16 cellular contexts compared by ENCODE assay signal in the genomic region with DNA sequence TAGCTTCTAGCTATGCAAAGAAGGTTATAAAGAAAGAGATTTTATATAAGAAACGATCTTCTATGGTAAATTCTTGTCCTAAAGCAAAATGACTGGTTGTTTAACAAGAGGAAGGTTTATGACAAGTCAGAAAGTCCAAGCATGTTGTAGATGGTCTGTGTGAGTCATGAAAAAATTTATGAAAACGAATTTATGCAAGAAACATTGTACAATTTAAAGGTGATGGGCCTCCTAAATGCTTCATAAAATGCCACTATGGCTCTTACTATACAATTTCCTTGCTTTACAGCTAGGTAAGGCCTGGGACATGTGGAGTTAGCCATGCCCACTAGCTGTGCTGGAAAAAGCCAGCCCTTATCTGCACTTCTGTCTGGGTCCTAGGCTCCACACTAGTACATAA.
DNase-seq lines count a peak whose midpoint lies in the region; ATAC-seq and TF ChIP-seq lines count a peak whose summit lies in the region.
"Had no signal": no experiment of that assay in that cellular context is flagged by ENCODE, and none has a peak within 500 bp of the region (broad histone marks: within the 10 kb centered on the region; RNA-seq: fewer than 3 reads in every experiment).

No MANE protein-coding gene starts in this region.

- peaks cover 11% of the 10 kb centered on the region for H3K9me3 Mint-ChIP-seq in activated T-helper 17 cell treated with anti-CD3 and anti-CD28 coated beads, Interleukin-2, amount 50 U/mL, for 72 hours
- peaks cover 18% of the 10 kb centered on the region for H3K9me3 Mint-ChIP-seq in activated CD4-positive, alpha-beta T cell treated with anti-CD3 and anti-CD28 coated beads, Interleukin-2, amount 10 ng/mL, durations not matched to agents 7 days and 5 days

- no peak overlapping the region for H3K4me3 Mint-ChIP-seq in activated T-helper 17 cell treated with anti-CD3 and anti-CD28 coated beads, Interleukin-2, amount 50 U/mL, for 72 hours
- no peak overlapping the region for H3K4me3 Mint-ChIP-seq in activated CD4-positive, alpha-beta T cell treated with anti-CD3 and anti-CD28 coated beads, Interleukin-2, amount 10 ng/mL, durations not matched to agents 7 days and 5 days
- H3K4me3 Mint-ChIP-seq: B cell; CD4-positive, alpha-beta memory T cell; HFFc6 had no signal

- in situ Hi-C loops in astrocyte of the spinal cord (cut with HindIII; ENCODE audit: low sequenced_read_pairs), result no loop called here

- DNase-seq in NCI-H82 (lab: John Stamatoyannopoulos, UW), result peak; percentile 6
- no peak for DNase-seq in NCI-H82 treated with DMSO at 0.1 percent for 48 hours (lab: John Stamatoyannopoulos, UW; ENCODE audit: unreplicated experiment)
- DNase-seq in M059J (ENCODE audit: low read depth), result peak; percentile 15
- DNase-seq in astrocyte of the spinal cord (ENCODE audit: low read depth, low spot score), result peak; percentile 2
- DNase-seq in activated CD4-positive, alpha-beta T cell treated with anti-CD3 and anti-CD28 coated beads, Interleukin-2, amount 10 ng/mL, durations not matched to agents 7 days and 5 days, result no peak
- DNase-seq in activated gamma-delta T cell (lab: John Stamatoyannopoulos, UW), result no peak
- DNase-seq: 8988T; C1 segment of cervical spinal cord; CD4-positive, alpha-beta memory T cell; DND-41; GDM1; HFFc6; IMR-90 had no signal

- POLR2A ChIA-PET in activated CD4-positive, alpha-beta T cell treated with anti-CD3 and anti-CD28 coated beads, Interleukin-2, amount 10 ng/mL, durations not matched to agents 7 days and 5 days (lab: Charles Lee), result no interaction called here

- H3K4me1 Mint-ChIP-seq in activated T-helper 17 cell treated with anti-CD3 and anti-CD28 coated beads, Interleukin-2, amount 50 U/mL, for 72 hours, result no peaks in the 10 kb centered on the region
- H3K4me1 Mint-ChIP-seq in activated CD4-positive, alpha-beta T cell treated with anti-CD3 and anti-CD28 coated beads, Interleukin-2, amount 10 ng/mL, durations not matched to agents 7 days and 5 days, result no peaks in the 10 kb centered on the region
- H3K4me1 Mint-ChIP-seq: B cell; CD4-positive, alpha-beta memory T cell had no signal

- CTCF ChIA-PET in activated CD4-positive, alpha-beta T cell treated with anti-CD3 and anti-CD28 coated beads, Interleukin-2, amount 10 ng/mL, durations not matched to agents 7 days and 5 days (lab: Charles Lee), result interaction anchor here (0.6 kb wide), 1 partner anchor 96 kb away, joined by 3 read pairs; no protein-coding TSS in a partner anchor

- peaks cover 2% of the 10 kb centered on the region for H3K27me3 Mint-ChIP-seq in activated T-helper 17 cell treated with anti-CD3 and anti-CD28 coated beads, Interleukin-2, amount 50 U/mL, for 72 hours
- no peaks in the 10 kb centered on the region for H3K27me3 Mint-ChIP-seq in activated CD4-positive, alpha-beta T cell treated with anti-CD3 and anti-CD28 coated beads, Interleukin-2, amount 10 ng/mL, durations not matched to agents 7 days and 5 days
- H3K27me3 Mint-ChIP-seq: B cell; CD4-positive, alpha-beta memory T cell had no signal

- ATAC-seq in activated T-helper 17 cell treated with anti-CD3 and anti-CD28 coated beads, Interleukin-2, amount 50 U/mL, for 72 hours (replicated peaks), result no peak

- no peak for TF ChIP-seq CTCF in astrocyte of the spinal cord (IDR thresholded peaks at IDR 0.05; ENCODE audit: low read depth, low read length)

- no peaks in the 10 kb centered on the region for H3K36me3 Mint-ChIP-seq in activated T-helper 17 cell treated with anti-CD3 and anti-CD28 coated beads, Interleukin-2, amount 50 U/mL, for 72 hours (ENCODE audit: low read depth)
- H3K36me3 Mint-ChIP-seq in activated CD4-positive, alpha-beta T cell treated with anti-CD3 and anti-CD28 coated beads, Interleukin-2, amount 10 ng/mL, durations not matched to agents 7 days and 5 days (ENCODE audit: low read depth), result no peaks in the 10 kb centered on the region
- H3K36me3 Mint-ChIP-seq: CD4-positive, alpha-beta memory T cell had no signal

- H3K27ac Mint-ChIP-seq in activated T-helper 17 cell treated with anti-CD3 and anti-CD28 coated beads, Interleukin-2, amount 50 U/mL, for 72 hours, result no peak overlapping the region
- no peak overlapping the region for H3K27ac Mint-ChIP-seq in activated CD4-positive, alpha-beta T cell treated with anti-CD3 and anti-CD28 coated beads, Interleukin-2, amount 10 ng/mL, durations not matched to agents 7 days and 5 days
- H3K27ac Mint-ChIP-seq: B cell; CD4-positive, alpha-beta memory T cell; HFFc6 had no signal

- no peak overlapping the region for H3K4me3 ChIP-seq in astrocyte of the spinal cord (ENCODE audit: low read depth, low read length)
- H3K4me3 ChIP-seq: HAP-1 had no signal

Comparison
In these comparisons a context has a peak if more than half of its experiments do, and no peak if none do; other contexts are left out.
1. DNase-seq: peak in NCI-H82 (single experiment), M059J (single experiment) and astrocyte of the spinal cord (single experiment); none in NCI-H82 treated with DMSO at 0.1 percent for 48 hours (single experiment), activated CD4-positive, alpha-beta T cell treated with anti-CD3 and anti-CD28 coated beads, Interleukin-2, amount 10 ng/mL, durations not matched to agents 7 days and 5 days (single experiment) and activated gamma-delta T cell (single experiment).